ENCODE assay signal across 14 cellular contexts in genomic region chr2:47086054-47086471, GRCh38.
A peak's percentile ranks its signal among the peaks of the same experiment; 100 is the strongest.
DNase-seq lines count a peak whose midpoint lies in the region; ATAC-seq and TF ChIP-seq lines count a peak whose summit lies in the region.
"Had no signal": no experiment of that assay in that cellular context is flagged by ENCODE, and none has a peak within 500 bp of the region (broad histone marks: within the 10 kb centered on the region; RNA-seq: fewer than 3 reads in every experiment).

No MANE protein-coding gene starts in this region.

- no peaks in the 10 kb centered on the region for H3K9me3 ChIP-seq in fibroblast of lung (ENCODE audit: control insufficient read depth, insufficient read depth, low read depth, low read length)
- no peaks in the 10 kb centered on the region for H3K9me3 ChIP-seq in aorta (ENCODE audit: control insufficient read depth, low read length)
- H3K9me3 ChIP-seq: SJSA1 had no signal

- H3K27ac ChIP-seq in fibroblast of lung (ENCODE audit: insufficient read depth, low read length) = no peak overlapping the region
- no peak overlapping the region for H3K27ac ChIP-seq in aorta (ENCODE audit: low read depth in 1 of 2, low read length in 2 of 2)
- H3K27ac ChIP-seq: SJSA1 had no signal

- H3K4me1 ChIP-seq in fibroblast of lung (ENCODE audit: control insufficient read depth, extremely low read depth, insufficient read depth, low read length) (peaks cover 22% of the 10 kb centered on the region), aorta (ENCODE audit: control insufficient read depth in 1 of 2, insufficient read depth in 2 of 2, low read length in 2 of 2) (peaks cover 0 to 2% of the 10 kb centered on the region in 2 donors)

- no peaks in the 10 kb centered on the region for H4K20me1 ChIP-seq in fibroblast of lung (ENCODE audit: control insufficient read depth, extremely low read depth, insufficient read depth, low read length)

- H3K79me2 ChIP-seq in fibroblast of lung (ENCODE audit: control insufficient read depth, insufficient read depth, low read length) = no peaks in the 10 kb centered on the region

- H3K4me3 ChIP-seq in fibroblast of lung (replicated peaks in 1 of 4; ENCODE audit: control extremely low read depth in 1 of 4, insufficient read depth in 1 of 4, low read depth in 3 of 4, low read length in 4 of 4) (no peak overlapping the region), aorta (ENCODE audit: low read length in 2 of 2) (no peak overlapping the region)
- H3K4me3 ChIP-seq: SJSA1 had no signal

- intact Hi-C loops in Right ventricle myocardium superior (cut with DNase I) = no loop called here
- intact Hi-C loops in Right ventricle myocardium inferior (cut with DNase I) = no loop called here
- intact Hi-C loops in aorta (cut with DNase I) = no loop called here

- no peak for TF ChIP-seq CTCF in fibroblast of lung (conservative IDR thresholded peaks at IDR 0.05 in 1 of 2, IDR thresholded peaks at IDR 0.05 in 1 of 2; ENCODE audit: low read depth in 1 of 2, low read length in 2 of 2)
- no peak for TF ChIP-seq CTCF in omental fat pad (IDR thresholded peaks at IDR 0.05)

- WGBS in aorta, 2 donors = 65 to 69% methylated on average over 9 of the region's 9 CpGs

- ATAC-seq in Right ventricle myocardium superior (ENCODE audit: poor library complexity) (peak; percentile 11), Right ventricle myocardium inferior (no peak), omental fat pad (ENCODE audit: low FRiP score) (no peak), aorta (ENCODE audit: low FRiP score) (peak; percentile 3), left lobe of liver (no peak), GM18867 (IDR thresholded peaks at IDR 0.05; ENCODE audit: unreplicated experiment) (no peak), GM19463 (IDR thresholded peaks at IDR 0.05; ENCODE audit: unreplicated experiment) (no peak)
- ATAC-seq: stimulated activated effector memory CD8-positive, alpha-beta T cell treated with anti-CD3 and anti-CD28 coated beads, Interleukin-12 subunit alpha, Interleukin-12 subunit beta, amount 100 ng/mL, for 72 hours had no signal

- H3K27me3 ChIP-seq in fibroblast of lung (ENCODE audit: control insufficient read depth, insufficient read depth, low read length) (no peaks in the 10 kb centered on the region), aorta (ENCODE audit: control insufficient read depth in 1 of 2, insufficient read depth in 2 of 2, low read length in 1 of 2) (no peaks in the 10 kb centered on the region)
- H3K27me3 ChIP-seq: SJSA1 had no signal

- peak overlapping the region; percentile 60 for H2AFZ ChIP-seq in fibroblast of lung (ENCODE audit: low read length)

- H3K36me3 ChIP-seq in fibroblast of lung (ENCODE audit: control insufficient read depth, insufficient read depth, low read length) = no peaks in the 10 kb centered on the region
- no peaks in the 10 kb centered on the region for H3K36me3 ChIP-seq in aorta (ENCODE audit: control insufficient read depth in 1 of 2, insufficient read depth in 2 of 2, low read length in 1 of 2)
- H3K36me3 ChIP-seq: SJSA1 had no signal

- no peak overlapping the region for H3K9ac ChIP-seq in fibroblast of lung (ENCODE audit: insufficient read depth, low read length)

- DNase-seq in Right ventricle myocardium superior (peak; percentile 48), Right ventricle myocardium inferior (ENCODE audit: missing footprints) (no peak), fibroblast of lung (ENCODE audit: low read depth in 2 of 2) (no peak), omental fat pad (ENCODE audit: low spot score) (peak; percentile 21), aorta (no peak), left lobe of liver (ENCODE audit: low spot score) (no peak)
- DNase-seq: activated naive CD8-positive, alpha-beta T cell treated with anti-CD3 and anti-CD28 coated beads, Interleukin-2, amount 10 ng/mL, durations not matched to agents 7 days and 5 days; EL; naive B cell; NCI-H524 treated with DMSO at 0.1 percent for 48 hours had no signal

- peak overlapping the region; percentile 19 for H3K4me2 ChIP-seq in fibroblast of lung (ENCODE audit: extremely low read depth, insufficient read depth, low read length)

Comparison
In these comparisons a context has a peak if more than half of its experiments do, and no peak if none do; other contexts are left out.
1. ATAC-seq: peak in Right ventricle myocardium superior (single experiment) and aorta (single experiment); none in Right ventricle myocardium inferior (single experiment), omental fat pad (single experiment), left lobe of liver (single experiment), GM18867 (single experiment) and GM19463 (single experiment).
2. DNase-seq: peak in Right ventricle myocardium superior (single experiment) and omental fat pad (single experiment); none in Right ventricle myocardium inferior (single experiment), fibroblast of lung (0 of 2), aorta (0 of 2) and left lobe of liver (single experiment).